Comparison of ENCODE assay signal across 23 cellular contexts in genomic region chr3:47852604-47853397, GRCh38. TPM values are rescaled to one million over a fixed set of nuclear protein-coding genes. Genes with fewer than 3 reads are reported as not detected.
DNase-seq lines count a peak whose midpoint lies in the region; ATAC-seq and TF ChIP-seq lines count a peak whose summit lies in the region.
"Had no signal": no experiment of that assay in that cellular context is flagged by ENCODE, and none has a peak within 500 bp of the region (broad histone marks: within the 10 kb centered on the region; RNA-seq: fewer than 3 reads in every experiment).

No MANE protein-coding gene starts in this region.

- peak overlapping the region; percentile 13 for H3K27ac Mint-ChIP-seq in activated CD4-positive, alpha-beta T cell treated with anti-CD3 and anti-CD28 coated beads, Interleukin-2, amount 10 ng/mL, durations not matched to agents 7 days and 5 days
- H3K27ac Mint-ChIP-seq in WTC11, result no peak overlapping the region
- H3K27ac Mint-ChIP-seq in stimulated activated effector memory CD8-positive, alpha-beta T cell treated with anti-CD3 and anti-CD28 coated beads, Interleukin-12 subunit alpha, Interleukin-12 subunit beta, amount 100 ng/mL, for 72 hours, result peak overlapping the region; percentile 88

- peak overlapping the region; percentile 58 for H3K27ac ChIP-seq in layer of hippocampus (ENCODE audit: low read depth, low read length)
- H3K27ac ChIP-seq: skin epidermis, stomach had no signal

- H3K9me3 Mint-ChIP-seq in activated CD4-positive, alpha-beta T cell treated with anti-CD3 and anti-CD28 coated beads, Interleukin-2, amount 10 ng/mL, durations not matched to agents 7 days and 5 days, result no peaks in the 10 kb centered on the region
- H3K9me3 Mint-ChIP-seq in WTC11, result no peaks in the 10 kb centered on the region
- no peaks in the 10 kb centered on the region for H3K9me3 Mint-ChIP-seq in stimulated activated effector memory CD8-positive, alpha-beta T cell treated with anti-CD3 and anti-CD28 coated beads, Interleukin-12 subunit alpha, Interleukin-12 subunit beta, amount 100 ng/mL, for 72 hours
- H3K9me3 Mint-ChIP-seq: natural killer cell, T-cell had no signal

- no peak for DNase-seq in activated CD4-positive, alpha-beta T cell treated with anti-CD3 and anti-CD28 coated beads, Interleukin-2, amount 10 ng/mL, durations not matched to agents 7 days and 5 days
- no peak for DNase-seq in activated CD4-positive, alpha-beta T cell treated with anti-CD3 and anti-CD28 coated beads for 48 hours
- DNase-seq in WTC11 (ENCODE audit: low spot score) (no peak), left lobe of liver (ENCODE audit: low spot score) (no peak), NCI-H748 (lab: John Stamatoyannopoulos, UW; ENCODE audit: unreplicated experiment) (no peak)
- no peak for DNase-seq in stimulated activated effector memory CD8-positive, alpha-beta T cell treated with anti-CD3 and anti-CD28 coated beads, Interleukin-12 subunit alpha, Interleukin-12 subunit beta, amount 100 ng/mL, for 72 hours (ENCODE audit: low spot score in 2 of 2)
- DNase-seq: 8988T; activated CD8-positive, alpha-beta memory T cell treated with anti-CD3 and anti-CD28 coated beads, Interleukin-2, amount 50 U/mL, for 4 hours; activated effector memory CD4-positive, alpha-beta T cell treated with anti-CD3 and anti-CD28 coated beads, Interleukin-2, amount 50 U/mL, for 16 hours; BE2C; effector CD4-positive, alpha-beta T cell; natural killer cell; NCI-H1694; NCI-H2227 treated with DMSO at 0.1 percent for 48 hours; NCI-H774; SHP77; stimulated activated CD4-positive, alpha-beta T cell treated with anti-CD3 and anti-CD28 coated beads, Interleukin-2, amount 100 ng/mL, for 48 hours; stomach; T-cell had no signal

- TF ChIP-seq CTCF in WTC11 (IDR thresholded peaks at IDR 0.05), result no peak

- no peaks in the 10 kb centered on the region for H3K4me1 Mint-ChIP-seq in activated CD4-positive, alpha-beta T cell treated with anti-CD3 and anti-CD28 coated beads, Interleukin-2, amount 10 ng/mL, durations not matched to agents 7 days and 5 days
- H3K4me1 Mint-ChIP-seq in WTC11, result no peaks in the 10 kb centered on the region
- H3K4me1 Mint-ChIP-seq in stimulated activated effector memory CD8-positive, alpha-beta T cell treated with anti-CD3 and anti-CD28 coated beads, Interleukin-12 subunit alpha, Interleukin-12 subunit beta, amount 100 ng/mL, for 72 hours, result peaks cover 13% of the 10 kb centered on the region
- H3K4me1 Mint-ChIP-seq: natural killer cell, T-cell had no signal

- POLR2A ChIA-PET in activated CD4-positive, alpha-beta T cell treated with anti-CD3 and anti-CD28 coated beads, Interleukin-2, amount 10 ng/mL, durations not matched to agents 7 days and 5 days (lab: Charles Lee), result no interaction called here
- POLR2A ChIA-PET in WTC11 (lab: Charles Lee), result no interaction called here

- CTCF ChIA-PET in activated CD4-positive, alpha-beta T cell treated with anti-CD3 and anti-CD28 coated beads, Interleukin-2, amount 10 ng/mL, durations not matched to agents 7 days and 5 days (lab: Charles Lee), result interaction anchor here (0.6 kb wide), 1 partner anchor 41 kb away, joined by 3 read pairs; no protein-coding TSS in a partner anchor
- CTCF ChIA-PET in WTC11 (lab: Charles Lee), result interaction anchor here (0.5 to 5.5 kb wide), 7 partner anchors 15 to 336 kb away, joined by 3 to 45 read pairs (median 5); partner anchors contain the start of gene CDC25A

- ATAC-seq in WTC11 (peak; percentile 4; the same call in 1 of the 2 replicates), left lobe of liver (no peak), GM18907 (IDR thresholded peaks at IDR 0.05; ENCODE audit: unreplicated experiment) (no peak)
- ATAC-seq in stimulated activated effector memory CD8-positive, alpha-beta T cell treated with anti-CD3 and anti-CD28 coated beads, Interleukin-12 subunit alpha, Interleukin-12 subunit beta, amount 100 ng/mL, for 72 hours, result no peak
- ATAC-seq: esophagus mucosa, natural killer cell, T-cell had no signal

- H3K27me3 Mint-ChIP-seq in activated CD4-positive, alpha-beta T cell treated with anti-CD3 and anti-CD28 coated beads, Interleukin-2, amount 10 ng/mL, durations not matched to agents 7 days and 5 days, result no peaks in the 10 kb centered on the region
- H3K27me3 Mint-ChIP-seq in WTC11 (ENCODE audit: low read depth), result no peaks in the 10 kb centered on the region
- H3K27me3 Mint-ChIP-seq: T-cell had no signal

- no peak overlapping the region for H3K4me3 Mint-ChIP-seq in activated CD4-positive, alpha-beta T cell treated with anti-CD3 and anti-CD28 coated beads, Interleukin-2, amount 10 ng/mL, durations not matched to agents 7 days and 5 days
- no peak overlapping the region for H3K4me3 Mint-ChIP-seq in WTC11
- no peak overlapping the region for H3K4me3 Mint-ChIP-seq in stimulated activated effector memory CD8-positive, alpha-beta T cell treated with anti-CD3 and anti-CD28 coated beads, Interleukin-12 subunit alpha, Interleukin-12 subunit beta, amount 100 ng/mL, for 72 hours
- H3K4me3 Mint-ChIP-seq: natural killer cell, T-cell had no signal

- peaks cover 16% of the 10 kb centered on the region for H3K36me3 Mint-ChIP-seq in activated CD4-positive, alpha-beta T cell treated with anti-CD3 and anti-CD28 coated beads, Interleukin-2, amount 10 ng/mL, durations not matched to agents 7 days and 5 days (ENCODE audit: low read depth)
- peaks cover 42% of the 10 kb centered on the region for H3K36me3 Mint-ChIP-seq in WTC11
- H3K36me3 Mint-ChIP-seq in stimulated activated effector memory CD8-positive, alpha-beta T cell treated with anti-CD3 and anti-CD28 coated beads, Interleukin-12 subunit alpha, Interleukin-12 subunit beta, amount 100 ng/mL, for 72 hours, result peaks cover 78% of the 10 kb centered on the region
- H3K36me3 Mint-ChIP-seq: natural killer cell had no signal

- no peaks in the 10 kb centered on the region for H3K27me3 ChIP-seq in layer of hippocampus (ENCODE audit: control insufficient read depth, insufficient read depth, low read length)
- H3K27me3 ChIP-seq: BE2C, stomach had no signal

TF ChIP-seq in WTC11, 78 proteins besides CTCF, POLR2A, EP300 and RAD21:
- TF ChIP-seq NR1H2 (CRISPR knock-in tag; IDR thresholded peaks at IDR 0.05), result no peak
TF ChIP-seq in WTC11: peak in this region for 0.

RNA-seq across cellular contexts. Expression of gene DHX30, which starts 49.9 kb away (rescaled TPM):
- 10 to 100 TPM; 73.2 to 77.8 TPM for total RNA-seq in activated CD4-positive, alpha-beta T cell treated with anti-CD3 and anti-CD28 coated beads, Interleukin-2, amount 10 ng/mL, durations not matched to agents 7 days and 5 days
- total RNA-seq in WTC11 (2021) (97.3 to 99.2 TPM (median 98.1 TPM) in 3 replicates), left lobe of liver (27.8 TPM)
